Comparison of ENCODE assay signal across 8 cellular contexts in the genomic region with DNA sequence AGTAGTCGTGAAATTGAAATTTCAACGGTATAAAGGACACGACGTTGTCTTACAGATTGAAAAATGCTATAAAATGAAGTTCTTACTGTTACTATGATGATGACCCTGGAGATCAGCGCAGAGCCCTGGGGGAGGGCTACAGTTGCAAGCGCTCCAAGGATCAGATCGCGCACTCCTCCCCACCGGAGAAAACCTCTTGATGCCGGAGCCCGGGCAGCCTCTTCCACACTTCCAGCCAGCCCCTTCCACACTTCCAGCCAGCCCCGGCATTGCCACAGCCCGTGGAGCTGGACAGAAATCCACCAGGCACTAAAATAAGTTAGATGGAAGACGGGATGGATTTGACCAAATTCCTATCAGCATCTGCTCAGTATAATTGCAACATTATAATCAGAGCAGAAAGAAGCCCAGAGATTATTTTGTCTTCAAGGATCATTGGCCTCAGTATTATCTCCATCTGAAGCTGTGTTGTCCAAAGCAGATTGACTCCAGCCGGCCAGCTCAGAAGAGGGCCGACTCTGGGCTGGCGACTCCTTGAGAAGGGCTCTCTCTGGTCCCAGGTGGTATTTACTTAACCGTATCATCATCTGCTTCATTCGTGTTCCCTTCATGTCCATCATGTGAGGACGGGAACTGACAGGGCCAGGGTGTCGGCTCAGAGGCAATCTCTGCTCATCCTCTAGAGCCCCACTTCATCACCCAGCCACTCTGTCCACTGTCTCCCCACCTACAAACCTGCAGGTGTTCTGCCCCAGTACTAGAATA. TPM values are rescaled to one million over a fixed set of nuclear protein-coding genes. Genes with fewer than 3 reads are reported as not detected.
DNase-seq lines count a peak whose midpoint lies in the region; ATAC-seq and TF ChIP-seq lines count a peak whose summit lies in the region.

No MANE protein-coding gene starts in this region.

- H3K9me3 ChIP-seq in HUES48 (ENCODE audit: control insufficient read depth, insufficient read depth, low read length) (no peaks in the 10 kb centered on the region), breast epithelium (no peaks in the 10 kb centered on the region), muscle layer of colon (ENCODE audit: low read length) (no peaks in the 10 kb centered on the region)

- no peak for TF ChIP-seq CTCF in 22Rv1 (IDR thresholded peaks at IDR 0.05)
- TF ChIP-seq CTCF in breast epithelium (IDR thresholded peaks at IDR 0.05) = no peak

- no peak for DNase-seq in breast epithelium (ENCODE audit: low spot score in 2 of 2)
- no peak for DNase-seq in NCI-H69 (lab: John Stamatoyannopoulos, UW)
- no peak for DNase-seq in germinal center (ENCODE audit: low spot score)
- DNase-seq in kidney tubule cell (ENCODE audit: low spot score) = no peak

- H3K9ac ChIP-seq in HUES48 (ENCODE audit: low read depth, low read length) (no peak overlapping the region), muscle layer of colon (ENCODE audit: low read length) (no peak overlapping the region)

- TF ChIP-seq POLR2A in breast epithelium (IDR thresholded peaks at IDR 0.05) = no peak

- H3K4me3 ChIP-seq in HUES48 (ENCODE audit: low read depth, low read length) (peak overlapping the region; percentile 72), breast epithelium (peak overlapping the region in 2 of 3 donors; percentile 74 to 75), muscle layer of colon (ENCODE audit: low read depth in 1 of 2, low read length in 2 of 2) (peak overlapping the region in 1 of 2 donors; percentile 65)

- no peaks in the 10 kb centered on the region for H3K36me3 ChIP-seq in HUES48 (ENCODE audit: control insufficient read depth, insufficient read depth, low read length)
- H3K36me3 ChIP-seq in breast epithelium = no peaks in the 10 kb centered on the region
- no peaks in the 10 kb centered on the region for H3K36me3 ChIP-seq in muscle layer of colon (ENCODE audit: insufficient read depth, low read length)

- peak overlapping the region; percentile 77; the same call in 1 of the 2 replicates for H3K27ac ChIP-seq in 22Rv1
- H3K27ac ChIP-seq in HUES48 (ENCODE audit: low read depth, low read length) = no peak overlapping the region
- H3K27ac ChIP-seq in breast epithelium = peak overlapping the region in 1 of 2 donors; percentile 83
- peak overlapping the region; percentile 54 for H3K27ac ChIP-seq in muscle layer of colon (ENCODE audit: low read depth, low read length)

- intact Hi-C loops in breast epithelium (cut with DNase I; ENCODE audit: low total_unique reads) = loop anchor here (5.0 kb wide), 1 partner anchor 468 kb away; no protein-coding TSS in a partner anchor

- H3K4me1 ChIP-seq in HUES48 (ENCODE audit: control insufficient read depth, insufficient read depth, low read length) (peaks cover 4% of the 10 kb centered on the region; the same call in 1 of the 2 replicates), breast epithelium (no peaks in the 10 kb centered on the region), muscle layer of colon (ENCODE audit: insufficient read depth, low read length) (peaks cover 21% of the 10 kb centered on the region)

- H3K27me3 ChIP-seq in HUES48 (ENCODE audit: control insufficient read depth, insufficient read depth, low read length) (peaks cover 33% of the 10 kb centered on the region), breast epithelium (no peaks in the 10 kb centered on the region), muscle layer of colon (ENCODE audit: control insufficient read depth in 1 of 2, insufficient read depth in 2 of 2, low read length in 2 of 2) (no peaks in the 10 kb centered on the region)

- ATAC-seq in HG03139 (IDR thresholded peaks at IDR 0.05; ENCODE audit: unreplicated experiment) = no peak

RNA-seq across cellular contexts. Expression of gene MICAL3, which starts 0.8 kb away (rescaled TPM):
- total RNA-seq in breast epithelium = 10 to 100 TPM; 19.5 to 42.3 (median 34.8) TPM

RNA-seq across cellular contexts. Expression of gene PEX26, which starts 52.7 kb away (rescaled TPM):
- 10 to 100 TPM; 18.7 to 22.2 (median 19.2) TPM for total RNA-seq in breast epithelium
